1 cellular context compared by ENCODE assay signal in the genomic region with DNA sequence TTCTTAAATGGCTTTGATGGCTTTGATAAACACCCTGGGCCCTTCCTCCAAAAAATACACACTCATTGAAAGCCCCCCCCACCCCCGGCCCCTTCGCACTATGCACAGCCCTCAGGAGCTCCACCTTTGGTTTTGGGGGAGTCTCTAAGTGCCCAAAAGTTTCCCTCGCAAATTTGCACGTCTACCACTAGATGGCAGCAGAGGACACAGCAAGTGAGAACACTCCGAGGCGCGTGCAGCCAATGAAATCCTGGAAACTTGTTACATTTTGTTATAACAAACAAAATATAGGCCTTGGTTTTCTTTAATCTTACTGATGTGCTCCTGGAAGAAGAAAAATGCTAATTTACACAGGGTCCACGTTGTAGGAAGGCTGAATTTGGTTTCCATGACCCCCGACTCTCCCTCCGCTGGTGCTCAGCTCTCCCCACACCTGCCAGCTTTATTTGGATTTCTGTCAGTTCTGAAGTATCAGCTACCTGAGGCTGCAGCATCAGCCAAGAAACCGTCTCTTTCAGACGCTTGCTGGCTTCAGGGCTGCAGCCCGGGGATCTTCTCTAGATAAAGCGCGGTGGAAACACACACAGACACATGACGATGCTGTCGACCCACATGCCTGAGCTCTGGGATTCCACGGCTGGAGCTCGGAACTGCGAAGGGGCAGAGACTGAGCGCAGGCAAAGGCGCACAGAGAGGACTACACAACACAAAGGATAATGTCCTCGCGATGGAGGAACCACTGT.
A peak's percentile ranks its signal among the peaks of the same experiment; 100 is the strongest.
TF ChIP-seq lines count a peak whose summit lies in the region.

No MANE protein-coding gene starts in this region.

TF ChIP-seq in H1, 55 proteins besides CTCF, POLR2A, EP300 and RAD21 (continued from another document):
- TF ChIP-seq, protein P1, sequence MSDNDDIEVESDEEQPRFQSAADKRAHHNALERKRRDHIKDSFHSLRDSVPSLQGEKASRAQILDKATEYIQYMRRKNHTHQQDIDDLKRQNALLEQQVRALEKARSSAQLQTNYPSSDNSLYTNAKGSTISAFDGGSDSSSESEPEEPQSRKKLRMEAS (IDR thresholded peaks at IDR 0.05): peak; percentile 55; the same call in 1 of the 2 replicates
- TF ChIP-seq, protein P2, sequence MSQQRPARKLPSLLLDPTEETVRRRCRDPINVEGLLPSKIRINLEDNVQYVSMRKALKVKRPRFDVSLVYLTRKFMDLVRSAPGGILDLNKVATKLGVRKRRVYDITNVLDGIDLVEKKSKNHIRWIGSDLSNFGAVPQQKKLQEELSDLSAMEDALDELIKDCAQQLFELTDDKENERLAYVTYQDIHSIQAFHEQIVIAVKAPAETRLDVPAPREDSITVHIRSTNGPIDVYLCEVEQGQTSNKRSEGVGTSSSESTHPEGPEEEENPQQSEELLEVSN (IDR thresholded peaks at IDR 0.05): peak; percentile 48; the same call in 1 of the 2 replicates
- TF ChIP-seq YY1 (IDR thresholded peaks at IDR 0.05; ENCODE audit: low read depth, low read length): 0 out of 2 replicates have a peak, but pooled peaks have one; percentile 35
- TF ChIP-seq SRF (IDR thresholded peaks at IDR 0.05; ENCODE audit: low read depth, low read length): no peak
